8 cellular contexts compared by ENCODE assay signal in the genomic region with DNA sequence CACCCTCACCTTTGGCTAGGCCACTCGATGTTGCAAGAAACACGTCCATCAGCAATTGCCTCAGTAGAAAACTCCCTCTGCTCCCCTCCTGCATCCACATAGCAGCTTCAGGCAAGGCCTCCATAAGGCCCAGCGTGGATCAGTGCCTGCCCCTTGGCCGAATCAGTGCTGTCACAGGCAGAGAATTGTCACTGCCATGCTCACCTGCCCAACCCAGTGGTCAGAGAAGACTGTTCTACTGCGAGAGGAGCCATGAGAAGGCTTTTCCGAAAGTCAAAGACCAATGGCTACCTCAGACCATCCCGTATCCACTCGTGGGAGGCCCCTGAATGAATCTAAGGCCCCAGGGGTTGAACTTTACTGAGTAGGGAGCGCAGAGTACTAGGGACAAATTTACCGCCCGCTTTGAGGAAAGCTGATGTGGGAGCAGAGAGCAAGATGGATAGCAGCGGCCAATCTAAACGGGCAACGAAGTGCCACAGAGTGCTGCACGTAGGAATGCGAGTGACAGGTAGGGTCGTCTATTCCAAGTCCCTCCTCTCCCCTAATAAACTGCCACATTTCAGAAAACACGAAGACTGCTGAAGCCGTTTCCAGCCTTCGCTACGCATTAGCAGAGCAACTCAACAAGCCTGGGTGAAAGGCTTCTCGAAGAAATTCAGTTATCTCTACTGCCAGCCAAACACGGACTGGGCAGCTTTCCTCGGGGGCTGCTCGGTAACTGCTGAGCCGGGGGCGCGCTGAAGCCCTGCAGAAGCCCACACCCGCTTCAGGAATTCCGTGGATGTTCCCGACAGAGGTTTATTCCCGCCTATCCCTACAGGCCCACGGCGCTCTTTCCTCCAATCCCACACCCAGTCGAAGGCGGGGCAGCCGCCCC. TPM values are rescaled to one million over a fixed set of nuclear protein-coding genes. Genes with fewer than 3 reads are reported as not detected.
DNase-seq lines count a peak whose midpoint lies in the region; ATAC-seq and TF ChIP-seq lines count a peak whose summit lies in the region.

No MANE protein-coding gene starts in this region.

- H4K20me1 ChIP-seq in Karpas-422 (ENCODE audit: insufficient read depth, low read depth, low read length): no peaks in the 10 kb centered on the region

- peaks cover 38% of the 10 kb centered on the region for H3K79me2 ChIP-seq in Karpas-422 (ENCODE audit: low read length)

- H3K9me2 ChIP-seq in Karpas-422 (replicated peaks; ENCODE audit: insufficient read depth, low read length): no peaks in the 10 kb centered on the region

- H3K36me3 Mint-ChIP-seq in activated CD8-positive, alpha-beta T cell treated with anti-CD3 and anti-CD28 coated beads for 36 hours (ENCODE audit: low read depth): peaks cover 9% of the 10 kb centered on the region

- H3K27ac Mint-ChIP-seq in activated CD8-positive, alpha-beta T cell treated with anti-CD3 and anti-CD28 coated beads for 36 hours: peak overlapping the region; percentile 94

- peaks cover 7% of the 10 kb centered on the region; the same call in 1 of the 2 replicates for H3K36me3 ChIP-seq in Karpas-422 (ENCODE audit: insufficient read depth, low read length)

- no peak for ATAC-seq in activated CD8-positive, alpha-beta T cell treated with anti-CD3 and anti-CD28 coated beads for 36 hours
- no peak for ATAC-seq in GM21619 (IDR thresholded peaks at IDR 0.05; ENCODE audit: unreplicated experiment)

- DNase-seq in Karpas-422 (no peak), foreskin fibroblast (peak; percentile 72 to 92), occipital lobe (lab: John Stamatoyannopoulos, UW) (peak; percentile 34), GM10266 (ENCODE audit: extremely low spot score) (no peak)
- DNase-seq in activated CD8-positive, alpha-beta T cell treated with anti-CD3 and anti-CD28 coated beads for 36 hours: no peak
- no peak for DNase-seq in stimulated activated CD4-positive, alpha-beta T cell treated with anti-CD3 and anti-CD28 coated beads, Interleukin-2, amount 100 ng/mL, for 24 hours

- peak overlapping the region; percentile 95 for H3K4me2 ChIP-seq in Karpas-422 (ENCODE audit: low read depth, low read length, poor library complexity, severe bottlenecking)

- peaks cover 6% of the 10 kb centered on the region for H3K9me3 Mint-ChIP-seq in activated CD8-positive, alpha-beta T cell treated with anti-CD3 and anti-CD28 coated beads for 36 hours

- peaks cover 17% of the 10 kb centered on the region for H3K4me1 Mint-ChIP-seq in activated CD8-positive, alpha-beta T cell treated with anti-CD3 and anti-CD28 coated beads for 36 hours (ENCODE audit: low read depth)

- H3K4me3 ChIP-seq in GM08714 (ENCODE audit: low read length) (peak overlapping the region; percentile 46; the same call in 1 of the 2 replicates), Karpas-422 (ENCODE audit: low read length) (peak overlapping the region; percentile 67), foreskin fibroblast (ENCODE audit: low read depth in 1 of 2, low read length in 2 of 2) (peak overlapping the region; percentile 92 to 94)

- POLR2A ChIA-PET in activated CD8-positive, alpha-beta T cell treated with anti-CD3 and anti-CD28 coated beads for 36 hours (lab: Charles Lee): interaction anchor here (0.5 to 1.2 kb wide), 3 partner anchors 9 to 364 kb away, joined by 3 to 5 read pairs (median 3); no protein-coding TSS in a partner anchor

- H3K27me3 Mint-ChIP-seq in activated CD8-positive, alpha-beta T cell treated with anti-CD3 and anti-CD28 coated beads for 36 hours: peaks cover 3% of the 10 kb centered on the region

- peak overlapping the region; percentile 91 for H2AFZ ChIP-seq in Karpas-422 (ENCODE audit: low read length)

- no peak for TF ChIP-seq CTCF in activated CD8-positive, alpha-beta T cell treated with anti-CD3 and anti-CD28 coated beads for 36 hours (IDR thresholded peaks at IDR 0.05)
- TF ChIP-seq CTCF in foreskin fibroblast (IDR thresholded peaks at IDR 0.05; ENCODE audit: low read depth, low read length) (no peak), GM10266 (IDR thresholded peaks at IDR 0.05; ENCODE audit: control insufficient read depth, insufficient read depth, low read depth, missing control alignments) (no peak)

- H3K27ac ChIP-seq in Karpas-422 (ENCODE audit: low read length): no peak overlapping the region

- no peaks in the 10 kb centered on the region for H3K27me3 ChIP-seq in Karpas-422 (ENCODE audit: low read length)

- intact Hi-C loops in activated CD8-positive, alpha-beta T cell treated with anti-CD3 and anti-CD28 coated beads for 36 hours (cut with micrococcal nuclease): no loop called here

- CTCF ChIA-PET in activated CD8-positive, alpha-beta T cell treated with anti-CD3 and anti-CD28 coated beads for 36 hours (lab: Charles Lee): interaction anchor here (0.7 to 2.3 kb wide), 3 partner anchors 11 to 43 kb away, joined by 3 to 6 read pairs (median 5); no protein-coding TSS in a partner anchor

- H3K9me3 ChIP-seq in Karpas-422 (ENCODE audit: low read length): peaks cover 4% of the 10 kb centered on the region

- peak overlapping the region; percentile 72 for H3K9ac ChIP-seq in Karpas-422 (ENCODE audit: low read length)

- H3K4me1 ChIP-seq in Karpas-422 (ENCODE audit: low read length): peaks cover 18% of the 10 kb centered on the region

- H3K4me3 Mint-ChIP-seq in activated CD8-positive, alpha-beta T cell treated with anti-CD3 and anti-CD28 coated beads for 36 hours: peak overlapping the region; percentile 90

RNA-seq across cellular contexts. Expression of gene RALBP1, which starts 1.0 kb away (rescaled TPM):
- total RNA-seq in Karpas-422 (2014; rRNA removed; shearing (Covaris generic); ENCODE audit: low replicate concordance): 40.4 and 45.7 TPM in 2 replicates
- total RNA-seq in activated CD8-positive, alpha-beta T cell treated with anti-CD3 and anti-CD28 coated beads for 36 hours: 10 to 100 TPM; 47.8 to 50.2 TPM
- total RNA-seq in occipital lobe: 34.0 TPM

Comparison
In these comparisons a context has a peak if more than half of its experiments do, and no peak if none do; other contexts are left out.
1. DNase-seq: peak in foreskin fibroblast (2 of 2) and occipital lobe (single experiment); none in Karpas-422 (single experiment), activated CD8-positive, alpha-beta T cell treated with anti-CD3 and anti-CD28 coated beads for 36 hours (single experiment), GM10266 (single experiment) and stimulated activated CD4-positive, alpha-beta T cell treated with anti-CD3 and anti-CD28 coated beads, Interleukin-2, amount 100 ng/mL, for 24 hours (0 of 2).
2. Peak in every context shown above with its lines, with median percentiles within 50 percentile points of each other: H3K4me3 ChIP-seq.